Comparison of ENCODE assay signal across 22 cellular contexts in the genomic region with DNA sequence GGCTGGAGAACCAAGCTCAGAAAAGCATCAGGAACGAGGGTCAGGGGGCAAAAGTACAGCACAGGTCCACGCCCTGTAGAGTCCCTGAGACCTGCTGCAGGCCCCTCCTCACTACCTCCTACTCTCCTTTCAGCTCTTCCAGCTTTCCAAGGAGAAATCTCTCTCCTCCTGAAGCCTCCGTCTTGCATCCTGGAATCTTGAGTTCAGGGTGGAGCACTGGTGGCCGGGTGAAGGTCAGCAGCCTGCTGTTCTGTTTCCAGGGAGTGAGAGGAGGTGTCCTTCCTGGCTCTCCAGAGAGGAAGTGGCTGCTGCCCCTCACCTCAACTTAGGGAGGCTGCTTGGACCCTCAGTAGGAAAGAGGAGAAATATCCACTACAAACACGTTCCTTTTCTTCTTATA.
"Had no signal": no experiment of that assay in that cellular context is flagged by ENCODE, and none has a peak within 500 bp of the region (broad histone marks: within the 10 kb centered on the region; RNA-seq: fewer than 3 reads in every experiment).

No MANE protein-coding gene starts in this region.

- ATAC-seq: effector memory CD8-positive, alpha-beta T cell; gastrocnemius medialis; left cardiac atrium; left ventricle myocardium superior; naive thymus-derived CD8-positive, alpha-beta T cell had no signal

- H3K36me3 Mint-ChIP-seq: immature natural killer cell; naive thymus-derived CD8-positive, alpha-beta T cell had no signal

- H3K4me1 ChIP-seq: right atrium auricular region, sigmoid colon, uterus had no signal

- H3K9me3 ChIP-seq: esophagus muscularis mucosa, gastrocnemius medialis, neutrophil, right atrium auricular region, sigmoid colon, stomach, upper lobe of left lung, uterus had no signal

- H3K36me3 ChIP-seq: esophagus muscularis mucosa, gastrocnemius medialis, neutrophil, right atrium auricular region, sigmoid colon, stomach, upper lobe of left lung, uterus had no signal

- H3K4me3 Mint-ChIP-seq: dendritic cell treated with granulocyte-macrophage colony-stimulating factor and Interleukin-4, amounts not matched to agents 40 ng/mL and 50 ng/mL, for 4 days; effector memory CD8-positive, alpha-beta T cell; immature natural killer cell; naive thymus-derived CD8-positive, alpha-beta T cell had no signal

- H3K4me3 ChIP-seq: esophagus muscularis mucosa, gastrocnemius medialis, lung, right atrium auricular region, sigmoid colon, skin epidermis, stomach, upper lobe of left lung, uterus had no signal

- H3K9me3 Mint-ChIP-seq: dendritic cell treated with granulocyte-macrophage colony-stimulating factor and Interleukin-4, amounts not matched to agents 40 ng/mL and 50 ng/mL, for 4 days; effector memory CD8-positive, alpha-beta T cell; naive thymus-derived CD8-positive, alpha-beta T cell had no signal

- DNase-seq: central memory CD4-positive, alpha-beta T cell; effector memory CD8-positive, alpha-beta T cell; gastrocnemius medialis; glutamatergic neuron; immature natural killer cell; left cardiac atrium; left ventricle myocardium superior; mesenchymal stem cell; naive thymus-derived CD8-positive, alpha-beta T cell; sigmoid colon; stimulated activated CD4-positive, alpha-beta T cell treated with anti-CD3 and anti-CD28 coated beads, Interleukin-12 subunit alpha, Interleukin-12 subunit beta, amount 100 ng/mL, for 4 hours; stimulated activated naive CD4-positive, alpha-beta T cell; stomach; upper lobe of left lung; uterus had no signal

- H3K4me1 Mint-ChIP-seq: immature natural killer cell had no signal

- H3K27ac Mint-ChIP-seq: dendritic cell treated with granulocyte-macrophage colony-stimulating factor and Interleukin-4, amounts not matched to agents 40 ng/mL and 50 ng/mL, for 4 days; effector memory CD8-positive, alpha-beta T cell; immature natural killer cell had no signal

- H3K27me3 ChIP-seq: esophagus muscularis mucosa, gastrocnemius medialis, neutrophil, right atrium auricular region, sigmoid colon, stomach, upper lobe of left lung, uterus had no signal

- H3K27ac ChIP-seq: epithelial cell of prostate, esophagus muscularis mucosa, gastrocnemius medialis, neutrophil, right atrium auricular region, sigmoid colon, skin epidermis, stomach, upper lobe of left lung, uterus had no signal
